In genomic region chr12:49582840-49583239, GRCh38 we compare ENCODE assay signal across 1 cellular context.
TF ChIP-seq lines count a peak whose summit lies in the region.

No MANE protein-coding gene starts in this region.

TF ChIP-seq in liver, 16 proteins besides CTCF, POLR2A, EP300 and RAD21:
- no peak for TF ChIP-seq ATF3 (IDR thresholded peaks at IDR 0.05)
- peak; percentile 45 to 55 for TF ChIP-seq HNF4A (conservative IDR thresholded peaks at IDR 0.05)
- TF ChIP-seq FOXA2 (IDR thresholded peaks at IDR 0.05): no peak
- TF ChIP-seq HNF4G (IDR thresholded peaks at IDR 0.05): no peak
- no peak for TF ChIP-seq ZBTB33 (IDR thresholded peaks at IDR 0.05)
- TF ChIP-seq RXRA (IDR thresholded peaks at IDR 0.05): peak; percentile 29 to 37
- no peak for TF ChIP-seq GABPA (IDR thresholded peaks at IDR 0.05 in 1 of 2, conservative IDR thresholded peaks at IDR 0.05 in 1 of 2)
- no peak for TF ChIP-seq SP1 (IDR thresholded peaks at IDR 0.05)
- TF ChIP-seq MAX (IDR thresholded peaks at IDR 0.05): no peak
- no peak for TF ChIP-seq FOXA1 (IDR thresholded peaks at IDR 0.05)
- TF ChIP-seq JUND (IDR thresholded peaks at IDR 0.05): no peak
- no peak for TF ChIP-seq TAF1 (conservative IDR thresholded peaks at IDR 0.05)
- TF ChIP-seq REST (IDR thresholded peaks at IDR 0.05): no peak
- TF ChIP-seq NR2F2 (IDR thresholded peaks at IDR 0.05): peak; percentile 85
- no peak for TF ChIP-seq YY1 (IDR thresholded peaks at IDR 0.05)
- no peak for TF ChIP-seq EGR1 (IDR thresholded peaks at IDR 0.05; ENCODE audit: low read depth in 2 of 2)
TF ChIP-seq in liver: peak in this region for 3.
